In the genomic region with DNA sequence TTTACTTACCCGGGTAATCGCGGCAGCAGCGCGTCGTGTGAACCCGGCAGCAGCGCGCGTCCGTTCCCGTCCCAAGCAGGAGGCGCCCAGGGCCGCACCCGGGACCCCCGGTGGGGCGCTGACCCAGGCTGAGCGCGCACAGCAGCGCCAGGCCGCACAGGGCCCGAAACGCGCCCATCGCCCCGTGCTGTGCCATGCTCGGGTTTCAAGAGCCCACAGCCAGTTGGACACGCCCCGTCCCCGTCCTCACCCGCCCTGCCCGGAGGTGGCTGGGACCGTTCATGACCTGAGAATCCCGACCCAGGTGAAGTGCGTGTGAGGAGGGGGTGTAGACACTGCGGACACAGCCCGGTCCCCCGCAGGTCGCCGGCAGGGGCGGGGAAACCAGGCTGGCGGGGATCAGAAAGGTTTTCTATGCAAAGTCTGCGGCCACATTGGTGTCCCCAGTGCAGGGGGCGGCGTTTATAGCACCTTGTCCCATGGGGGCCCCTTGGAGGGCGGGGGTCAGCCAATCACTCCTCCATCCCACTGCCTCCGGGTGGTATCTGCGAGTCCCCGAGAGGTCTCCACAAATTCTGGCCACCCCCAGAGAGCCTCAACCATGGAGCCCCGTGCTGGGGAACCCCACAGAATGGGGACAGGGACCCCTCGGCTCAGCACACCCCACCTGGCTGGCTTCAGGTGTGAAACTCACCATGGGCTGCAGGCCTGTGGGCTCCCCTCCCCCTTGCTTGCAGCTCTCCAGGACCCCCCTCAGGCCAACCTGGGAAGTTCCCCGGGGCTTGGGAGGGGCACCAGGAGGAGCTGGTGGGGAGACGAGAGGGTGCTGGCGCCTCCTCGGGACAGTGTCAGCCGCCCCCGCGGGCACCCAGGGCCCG, we compare ENCODE assay signal across 8 cellular contexts. TPM values are rescaled to one million over a fixed set of nuclear protein-coding genes. Genes with fewer than 3 reads are reported as not detected.
DNase-seq lines count a peak whose midpoint lies in the region; ATAC-seq and TF ChIP-seq lines count a peak whose summit lies in the region.

A gene with protein sequence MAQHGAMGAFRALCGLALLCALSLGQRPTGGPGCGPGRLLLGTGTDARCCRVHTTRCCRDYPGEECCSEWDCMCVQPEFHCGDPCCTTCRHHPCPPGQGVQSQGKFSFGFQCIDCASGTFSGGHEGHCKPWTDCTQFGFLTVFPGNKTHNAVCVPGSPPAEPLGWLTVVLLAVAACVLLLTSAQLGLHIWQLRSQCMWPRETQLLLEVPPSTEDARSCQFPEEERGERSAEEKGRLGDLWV (minus strand): TSS at position 217 of the 878 bp plus-strand sequence. CDS start 21 bp downstream, at position 196.

- H3K9me3 Mint-ChIP-seq in naive thymus-derived CD4-positive, alpha-beta T cell = peaks cover 0 to 2% (median 0%) of the 10 kb centered on the region in 11 donors

- H3K36me3 ChIP-seq in ES-I3 (ENCODE audit: insufficient read depth, low read length) = no peaks in the 10 kb centered on the region
- no peaks in the 10 kb centered on the region for H3K36me3 ChIP-seq in PC-9 (ENCODE audit: low read depth)
- no peaks in the 10 kb centered on the region for H3K36me3 ChIP-seq in mammary epithelial cell (ENCODE audit: insufficient read depth, low read length)
- no peaks in the 10 kb centered on the region for H3K36me3 ChIP-seq in naive thymus-derived CD4-positive, alpha-beta T cell (ENCODE audit: control insufficient read depth in 2 of 3, insufficient read depth in 3 of 3, low read length in 3 of 3)

- H4K20me1 ChIP-seq in PC-9 (ENCODE audit: insufficient read depth) = no peaks in the 10 kb centered on the region
- H4K20me1 ChIP-seq in mammary epithelial cell (ENCODE audit: insufficient read depth, low read length) = no peaks in the 10 kb centered on the region

- peaks cover 6 to 29% (median 14%) of the 10 kb centered on the region in 7 donors for H3K4me1 Mint-ChIP-seq in naive thymus-derived CD4-positive, alpha-beta T cell

- POLR2A ChIA-PET in PC-9 (lab: Charles Lee; ENCODE audit: unreplicated experiment) = no interaction called here
- POLR2A ChIA-PET in naive thymus-derived CD4-positive, alpha-beta T cell (lab: Charles Lee) = no interaction called here

- H3K27ac ChIP-seq in PC-9 (no peak within 1 kb of the TSS), mammary epithelial cell (ENCODE audit: insufficient read depth, low read depth, low read length) (no peak within 1 kb of the TSS)
- no peak within 1 kb of the TSS for H3K27ac ChIP-seq in naive thymus-derived CD4-positive, alpha-beta T cell (ENCODE audit: low read depth, low read length)

- intact Hi-C loops in PC-9 (cut with micrococcal nuclease; ENCODE audit: unreplicated experiment) = loop anchor here (5.0 kb wide), 1 partner anchor 44 kb away; no protein-coding TSS in a partner anchor
- intact Hi-C loops in mammary epithelial cell (cut with micrococcal nuclease) = loop anchor here (5.0 kb wide), 2 partner anchors 44 to 289 kb away; no protein-coding TSS in a partner anchor
- intact Hi-C loops in naive thymus-derived CD4-positive, alpha-beta T cell (cut with micrococcal nuclease) = loop anchor here in 1 of 2 donors (5.0 kb wide), 2 partner anchors 34 to 69 kb away; a partner anchor contains a TSS

- CTCF ChIA-PET in PC-9 (lab: Charles Lee) (interaction anchor here (1.2 kb wide), 1 partner anchor 86 kb away, joined by 3 read pairs; no protein-coding TSS in a partner anchor), mammary epithelial cell (lab: Charles Lee; ENCODE audit: low non-redundant PET) (no interaction called here)
- CTCF ChIA-PET in naive thymus-derived CD4-positive, alpha-beta T cell (lab: Charles Lee) = no interaction called here

- no peak for ATAC-seq in naive thymus-derived CD4-positive, alpha-beta T cell
- ATAC-seq in HG03378 (IDR thresholded peaks at IDR 0.05; ENCODE audit: unreplicated experiment) = no peak

- BruUV-seq in PC-9 (replicated peaks; lab: Mats Ljungman, UMichigan) = no TSS peak
- BruUV-seq in mammary epithelial cell (replicated peaks; lab: Mats Ljungman, UMichigan) = no TSS peak

- peak within 1 kb of the TSS in 7 of 10 donors; percentile 25 to 83 (median 45) for H3K4me3 Mint-ChIP-seq in naive thymus-derived CD4-positive, alpha-beta T cell

- H3K79me2 ChIP-seq in PC-9 (ENCODE audit: low read depth) = no peaks in the 10 kb centered on the region
- H3K79me2 ChIP-seq in mammary epithelial cell (ENCODE audit: insufficient read depth, low read length) = no peaks in the 10 kb centered on the region

- peak within 1 kb of the TSS; percentile 61 for H3K4me2 ChIP-seq in PC-9
- peak within 1 kb of the TSS; percentile 35 for H3K4me2 ChIP-seq in mammary epithelial cell (ENCODE audit: insufficient read depth, low read depth, low read length)

- no peaks in the 10 kb centered on the region for H3K9me2 ChIP-seq in PC-9 (ENCODE audit: insufficient read depth)

- H3K4me3 ChIP-seq in PC-9 = no peak within 1 kb of the TSS; the same call in 1 of the 2 replicates
- H3K4me3 ChIP-seq in mammary epithelial cell (replicated peaks in 1 of 3; ENCODE audit: insufficient read depth in 1 of 3, low read depth in 2 of 3, low read length in 3 of 3) = no peak within 1 kb of the TSS
- H3K4me3 ChIP-seq in naive thymus-derived CD4-positive, alpha-beta T cell (ENCODE audit: low read length) = peak within 1 kb of the TSS; percentile 6

- H3K9me3 ChIP-seq in ES-I3 (ENCODE audit: control insufficient read depth, insufficient read depth, low read length) = no peaks in the 10 kb centered on the region
- H3K9me3 ChIP-seq in PC-9 (ENCODE audit: insufficient read depth, low read depth) = no peaks in the 10 kb centered on the region
- H3K9me3 ChIP-seq in mammary epithelial cell (replicated peaks; ENCODE audit: insufficient read depth, low read length) = no peaks in the 10 kb centered on the region
- no peaks in the 10 kb centered on the region for H3K9me3 ChIP-seq in naive thymus-derived CD4-positive, alpha-beta T cell (ENCODE audit: control insufficient read depth in 2 of 3, low read length in 3 of 3)

- DNase-seq in PC-9 = peak in 1 of 2 experiments; percentile 72
- no peak for DNase-seq in mammary epithelial cell
- peak in 2 of 9 donors; percentile 20 to 68 for DNase-seq in naive thymus-derived CD4-positive, alpha-beta T cell
- no peak for DNase-seq in ureter (ENCODE audit: low spot score)
- DNase-seq in mesenteric fat pad (ENCODE audit: low spot score) = no peak
- no peak for DNase-seq in NCI-H2029 treated with DMSO at 0.1 percent for 48 hours (lab: John Stamatoyannopoulos, UW)

- peaks cover 0 to 3% (median 0%) of the 10 kb centered on the region in 5 donors for H3K36me3 Mint-ChIP-seq in naive thymus-derived CD4-positive, alpha-beta T cell

- H3K27me3 Mint-ChIP-seq in naive thymus-derived CD4-positive, alpha-beta T cell = no peaks in the 10 kb centered on the region

- peaks cover 7% of the 10 kb centered on the region; the same call in 1 of the 2 replicates for H3F3A ChIP-seq in PC-9 (ENCODE audit: insufficient read depth, low read depth)

- H3K27ac Mint-ChIP-seq in naive thymus-derived CD4-positive, alpha-beta T cell = peak within 1 kb of the TSS in 2 of 9 donors; percentile 38 to 96

- in situ Hi-C loops in mammary epithelial cell (cut with MboI; ENCODE audit: low sequenced_read_pairs in 2 of 2) = no loop called here

- dilution Hi-C loops in mammary epithelial cell (cut with HindIII; ENCODE audit: low sequenced_read_pairs) = no loop called here

- H3K27me3 ChIP-seq in PC-9 (ENCODE audit: insufficient read depth, low read depth) = no peaks in the 10 kb centered on the region
- H3K27me3 ChIP-seq in mammary epithelial cell (ENCODE audit: insufficient read depth, low read length) = peaks cover 2% of the 10 kb centered on the region
- H3K27me3 ChIP-seq in naive thymus-derived CD4-positive, alpha-beta T cell (ENCODE audit: control insufficient read depth in 2 of 2, insufficient read depth in 2 of 2, low read length in 2 of 2) = no peaks in the 10 kb centered on the region

- TF ChIP-seq CTCF in PC-9 (conservative IDR thresholded peaks at IDR 0.05) = no peak
- TF ChIP-seq CTCF in mammary epithelial cell (conservative IDR thresholded peaks at IDR 0.05 in 1 of 2, IDR thresholded peaks at IDR 0.05 in 1 of 2; ENCODE audit: extremely low read depth in 1 of 2, insufficient read depth in 1 of 2, low read depth in 1 of 2, low read length in 2 of 2) = no peak

- peaks cover 7% of the 10 kb centered on the region; the same call in 1 of the 2 replicates for H3K4me1 ChIP-seq in ES-I3 (ENCODE audit: insufficient read depth, low read length)
- peaks cover 11% of the 10 kb centered on the region for H3K4me1 ChIP-seq in PC-9 (replicated peaks; ENCODE audit: insufficient read depth)
- peaks cover 21% of the 10 kb centered on the region for H3K4me1 ChIP-seq in mammary epithelial cell (ENCODE audit: insufficient read depth, low read length)
- H3K4me1 ChIP-seq in naive thymus-derived CD4-positive, alpha-beta T cell (ENCODE audit: control insufficient read depth in 2 of 2, insufficient read depth in 2 of 2, low read length in 2 of 2) = peaks cover 13 to 16% of the 10 kb centered on the region in 2 donors

- 42% methylated on average over 7 of the region's 59 CpGs for WGBS in mammary epithelial cell (ENCODE audit: low coverage, missing lambda C conversion rate)

- H3K9ac ChIP-seq in ES-I3 (ENCODE audit: low read depth, low read length) (peak within 1 kb of the TSS; percentile 32), mammary epithelial cell (ENCODE audit: insufficient read depth, low read length) (no peak within 1 kb of the TSS)

- H2AFZ ChIP-seq in PC-9 = no peak within 1 kb of the TSS
- no peak within 1 kb of the TSS for H2AFZ ChIP-seq in mammary epithelial cell (ENCODE audit: low read depth, low read length)

RNA-seq across cellular contexts. Expression of the gene that starts here (rescaled TPM):
- total RNA-seq in PC-9 (2021) (6.9 and 14.1 TPM in 2 replicates), mammary epithelial cell (under 1 TPM in 1 of 2 donors, not detected in 1; 0.67 TPM), ureter (3.3 TPM), mesenteric fat pad (0.80 TPM)
- not detected for polyA plus RNA-seq in mammary epithelial cell
- not detected for polyA minus RNA-seq in mammary epithelial cell
- 10 to 100 TPM in 2 of 5 experiments, 1 to 10 TPM in 1, not detected in 2; 2.6 to 81.7 (median 12.6) TPM for total RNA-seq in naive thymus-derived CD4-positive, alpha-beta T cell
- under 1 TPM in 1 of 2 donors, not detected in 1; 0.32 TPM for polyA plus RNA-seq in naive thymus-derived CD4-positive, alpha-beta T cell
